19 cellular contexts compared by ENCODE assay signal in genomic region chr12:102429755-102430154, GRCh38. TPM values are rescaled to one million over a fixed set of nuclear protein-coding genes. Genes with fewer than 3 reads are reported as not detected.
DNase-seq lines count a peak whose midpoint lies in the region; ATAC-seq, FAIRE-seq and TF ChIP-seq lines count a peak whose summit lies in the region.
"Had no signal": no experiment of that assay in that cellular context is flagged by ENCODE, and none has a peak within 500 bp of the region (broad histone marks: within the 10 kb centered on the region; RNA-seq: fewer than 3 reads in every experiment).

No MANE protein-coding gene starts in this region.

- H3K36me3 Mint-ChIP-seq in activated CD8-positive, alpha-beta T cell treated with anti-CD3 and anti-CD28 coated beads for 36 hours (ENCODE audit: low read depth), result no peaks in the 10 kb centered on the region
- no peaks in the 10 kb centered on the region for H3K36me3 Mint-ChIP-seq in WTC11

- peaks cover 13% of the 10 kb centered on the region for H3K27me3 Mint-ChIP-seq in activated CD8-positive, alpha-beta T cell treated with anti-CD3 and anti-CD28 coated beads for 36 hours
- H3K27me3 Mint-ChIP-seq in WTC11 (ENCODE audit: low read depth), result no peaks in the 10 kb centered on the region

- peak; percentile 96 for TF ChIP-seq EP300 in K562 (IDR thresholded peaks at IDR 0.05; ENCODE audit: low read length)
- no peak for TF ChIP-seq EP300 in sigmoid colon (IDR thresholded peaks at IDR 0.05)

- H3K36me3 ChIP-seq in K562 (ENCODE audit: control insufficient read depth, insufficient read depth, low read length) (no peaks in the 10 kb centered on the region), sigmoid colon (no peaks in the 10 kb centered on the region)
- H3K36me3 ChIP-seq: MG63 had no signal

- H3K9me3 ChIP-seq in K562 (replicated peaks; ENCODE audit: control insufficient read depth, insufficient read depth, low read depth, low read length) (no peaks in the 10 kb centered on the region), sigmoid colon (no peaks in the 10 kb centered on the region)
- H3K9me3 ChIP-seq: MG63 had no signal

- TF ChIP-seq RAD21 in K562 (CRISPR knock-in tag; conservative IDR thresholded peaks at IDR 0.05 in 1 of 2, IDR thresholded peaks at IDR 0.05 in 1 of 2), result peak; percentile 16 to 41; a peak in 3 of 4 replicates

- H3K4me1 ChIP-seq in K562 (replicated peaks in 1 of 2; ENCODE audit: control insufficient read depth in 2 of 2, insufficient read depth in 2 of 2, low read length in 2 of 2), result peaks cover 10 to 68% of the 10 kb centered on the region in 2 experiments
- peaks cover 0 to 22% (median 16%) of the 10 kb centered on the region in 4 donors for H3K4me1 ChIP-seq in sigmoid colon

- in situ Hi-C loops in K562 (cut with MboI), result no loop called here

- CTCF ChIA-PET in K562 (lab: Yijun Ruan, JAX; ENCODE audit: low intra/inter-chr PET ratio), result no interaction called here
- CTCF ChIA-PET in activated CD8-positive, alpha-beta T cell treated with anti-CD3 and anti-CD28 coated beads for 36 hours (lab: Charles Lee), result interaction anchor here (1.5 kb wide), 1 partner anchor 8 kb away, joined by 3 read pairs; no protein-coding TSS in a partner anchor
- CTCF ChIA-PET in WTC11 (lab: Charles Lee), result no interaction called here

- H3K27ac Mint-ChIP-seq in activated CD8-positive, alpha-beta T cell treated with anti-CD3 and anti-CD28 coated beads for 36 hours, result no peak overlapping the region
- H3K27ac Mint-ChIP-seq in WTC11, result no peak overlapping the region

- TF ChIP-seq CTCF in AG10803 (conservative IDR thresholded peaks at IDR 0.05; ENCODE audit: low read length), result no peak
- TF ChIP-seq CTCF in K562 (IDR thresholded peaks at IDR 0.05 in 2 of 3, conservative IDR thresholded peaks at IDR 0.05 in 1 of 3; ENCODE audit: insufficient read depth in 2 of 3, low read depth in 1 of 3, low read length in 3 of 3), result no peak
- TF ChIP-seq CTCF in sigmoid colon (IDR thresholded peaks at IDR 0.05), result no peak
- no peak for TF ChIP-seq CTCF in activated CD8-positive, alpha-beta T cell treated with anti-CD3 and anti-CD28 coated beads for 36 hours (IDR thresholded peaks at IDR 0.05)
- TF ChIP-seq CTCF in WTC11 (IDR thresholded peaks at IDR 0.05), result no peak

- FAIRE-seq in K562 (lab: Jason Lieb, UNC), result peak; percentile 90
- FAIRE-seq: A204.1 had no signal

- POLR2A ChIA-PET in K562 (lab: Yijun Ruan, JAX), result interaction anchor here (1.1 to 2.3 kb wide), 3 partner anchors 8 to 12 kb away, joined by 3 to 10 read pairs (median 7); no protein-coding TSS in a partner anchor
- POLR2A ChIA-PET in activated CD8-positive, alpha-beta T cell treated with anti-CD3 and anti-CD28 coated beads for 36 hours (lab: Charles Lee), result no interaction called here
- POLR2A ChIA-PET in WTC11 (lab: Charles Lee), result no interaction called here

- ATAC-seq in K562 (peak; percentile 80), left ventricle myocardium superior (peak; percentile 78), WTC11 (no peak), GM21447 (IDR thresholded peaks at IDR 0.05; ENCODE audit: unreplicated experiment) (no peak)
- no peak for ATAC-seq in activated CD8-positive, alpha-beta T cell treated with anti-CD3 and anti-CD28 coated beads for 36 hours
- ATAC-seq: Panc1 had no signal

- H3K4me3 ChIP-seq in AG10803 (ENCODE audit: low read length) (no peak overlapping the region), K562 (no peak overlapping the region), sigmoid colon (no peak overlapping the region)
- H3K4me3 ChIP-seq: MG63 had no signal

- WGBS in K562 (ENCODE audit: insufficient coverage, low coverage, missing lambda C conversion rate), result 5% methylated on average over 2 of the region's 2 CpGs
- WGBS in sigmoid colon, 2 donors, result 88 to 89% methylated on average over 2 of the region's 2 CpGs

- intact Hi-C loops in K562 (cut with micrococcal nuclease), result loop anchor here (2.0 to 5.0 kb wide), 2 partner anchors 49 to 112 kb away; no protein-coding TSS in a partner anchor
- intact Hi-C loops in left ventricle myocardium superior (cut with micrococcal nuclease), result no loop called here
- intact Hi-C loops in sigmoid colon (cut with DNase I), result no loop called here
- intact Hi-C loops in activated CD8-positive, alpha-beta T cell treated with anti-CD3 and anti-CD28 coated beads for 36 hours (cut with micrococcal nuclease), result no loop called here

- H3K79me2 ChIP-seq in K562 (ENCODE audit: control insufficient read depth, insufficient read depth, low read length), result 0 out of 3 replicates have a peak, but pooled peaks cover 3% of the 10 kb centered on the region

- H3K9me1 ChIP-seq in K562 (ENCODE audit: control insufficient read depth, insufficient read depth, low read length), result no peaks in the 10 kb centered on the region

- H3K27ac ChIP-seq in K562 (ENCODE audit: extremely low read depth, low read depth, low read length), result peak overlapping the region; percentile 83
- H3K27ac ChIP-seq in sigmoid colon, result peak overlapping the region in 3 of 4 donors; percentile 8 to 47 (median 18)

- BruUV-seq in K562 (replicated peaks; lab: Mats Ljungman, UMichigan), result no TSS peak

- no peaks in the 10 kb centered on the region for H3K27me3 ChIP-seq in K562 (ENCODE audit: control insufficient read depth in 2 of 2, insufficient read depth in 2 of 2, low read length in 2 of 2)
- no peaks in the 10 kb centered on the region for H3K27me3 ChIP-seq in sigmoid colon
- H3K27me3 ChIP-seq: MG63 had no signal

- DNase-seq in AG10803 (ENCODE audit: low read depth) (peak; percentile 22), K562 (ENCODE audit: extremely low read depth in 1 of 4, low spot score in 3 of 4) (peak in 2 of 4 experiments; percentile 64 to 85), left ventricle myocardium superior (peak; percentile 33), sigmoid colon (peak; percentile 73), DMS79 (lab: John Stamatoyannopoulos, UW) (no peak), WTC11 (ENCODE audit: low spot score) (no peak)
- DNase-seq in activated CD8-positive, alpha-beta T cell treated with anti-CD3 and anti-CD28 coated beads for 36 hours, result no peak
- DNase-seq: C1 segment of cervical spinal cord, H7, Karpas-422, MG63, NCI-H1092 treated with DMSO at 0.1 percent for 48 hours, NCI-H2081 treated with DMSO at 0.1 percent for 48 hours, NCI-H510A treated with DMSO at 0.1 percent for 48 hours, SHP77 had no signal

- H3K9me3 Mint-ChIP-seq in activated CD8-positive, alpha-beta T cell treated with anti-CD3 and anti-CD28 coated beads for 36 hours, result no peaks in the 10 kb centered on the region
- H3K9me3 Mint-ChIP-seq in WTC11, result peaks cover 3% of the 10 kb centered on the region; the same call in 1 of the 2 replicates

- no peak overlapping the region for H3K4me3 Mint-ChIP-seq in activated CD8-positive, alpha-beta T cell treated with anti-CD3 and anti-CD28 coated beads for 36 hours
- H3K4me3 Mint-ChIP-seq in WTC11, result no peak overlapping the region

- H2AFZ ChIP-seq in K562 (ENCODE audit: low read depth, low read length), result peak overlapping the region; percentile 42

- H3K4me1 Mint-ChIP-seq in activated CD8-positive, alpha-beta T cell treated with anti-CD3 and anti-CD28 coated beads for 36 hours (ENCODE audit: low read depth), result no peaks in the 10 kb centered on the region
- H3K4me1 Mint-ChIP-seq in WTC11, result peaks cover 17% of the 10 kb centered on the region

- no peaks in the 10 kb centered on the region for H4K20me1 ChIP-seq in K562 (replicated peaks; ENCODE audit: control insufficient read depth, insufficient read depth, low read length)

- no peak for TF ChIP-seq POLR2A in K562 (conservative IDR thresholded peaks at IDR 0.05)
- no peak for TF ChIP-seq POLR2A in sigmoid colon (IDR thresholded peaks at IDR 0.05)

- H3K9ac ChIP-seq in K562 (ENCODE audit: insufficient read depth in 1 of 2, low read depth in 2 of 2, low read length in 2 of 2), result peak overlapping the region in 1 of 2 experiments; percentile 20; a peak in 2 of 4 replicates

- H3K4me2 ChIP-seq in K562 (ENCODE audit: insufficient read depth, low read length), result no peak overlapping the region

TF ChIP-seq in K562, 482 proteins besides CTCF, POLR2A, EP300 and RAD21 (continues in another document):
- TF ChIP-seq CBFA2T2 (conservative IDR thresholded peaks at IDR 0.05), result 0 out of 2 replicates have a peak, but pooled peaks have one; percentile 20
- TF ChIP-seq RCOR1 (IDR thresholded peaks at IDR 0.05; ENCODE audit: borderline replicate concordance in 1 of 2, low read depth in 2 of 2, low read length in 2 of 2), result peak in 1 of 2 experiments; percentile 34; a peak in 1 of 4 replicates
- 0 out of 4 replicates have a peak, but pooled peaks of 1 of the 2 experiments have one; percentile 47 for TF ChIP-seq HDAC1 (IDR thresholded peaks at IDR 0.05)

TF ChIP-seq in WTC11, 78 proteins besides CTCF, POLR2A, EP300 and RAD21 (continues in another document):
- TF ChIP-seq EMX1 (CRISPR knock-in tag; IDR thresholded peaks at IDR 0.05) (no peak), SMAD4 (CRISPR knock-in tag; IDR thresholded peaks at IDR 0.05) (no peak)

RNA-seq across cellular contexts. Expression of gene IGF1, which starts 50.6 kb away (rescaled TPM):
- total RNA-seq in K562 (2011; cell fraction: chromatin; rRNA removed; ENCODE audit: low replicate concordance), result 13.0 and 14.3 TPM in 2 replicates
- total RNA-seq in K562 (2011; cell fraction: nucleolus; rRNA removed), result 2.6 and 6.8 TPM in 2 replicates
- total RNA-seq in K562 (2011; cell fraction: nucleoplasm; rRNA removed), result 9.0 and 10.3 TPM in 2 replicates
- total RNA-seq in K562 (2014; rRNA removed) (2.8 and 4.5 TPM in 2 replicates), K562 (2014; rRNA removed; fragmentation: Illumina TruSeq; extraction: Trizol) (4.0 and 6.5 TPM in 2 replicates), K562 (2015; rRNA removed; fragmentation: Illumina TruSeq; extraction: Trizol) (11.5 and 11.6 TPM in 2 replicates), K562 (2021) (5.5 and 5.9 TPM in 2 replicates), left ventricle myocardium superior (6.4 TPM), sigmoid colon (10 to 100 TPM; 15.6 to 27.1 (median 19.2) TPM), WTC11 (2021) (0.05 TPM in 1 of 3 replicates, not detected in the others)
- polyA plus RNA-seq in K562 (2011; rRNA removed) (3.7 and 4.4 TPM in 2 replicates), K562 (2014; fragmentation: Illumina TruSeq; extraction: Trizol) (4.2 and 5.5 TPM in 2 replicates), K562 (2014; fragmentation: Nextera tagmentation; extraction: Ambion mirVana) (10 to 100 TPM in 1 of 2 experiments, 1 to 10 TPM in 1; 8.3 to 13.9 TPM), K562 (2014; rRNA removed) (4.1 and 7.1 TPM in 2 replicates), sigmoid colon (10 to 100 TPM in 1 of 3 donors, 1 to 10 TPM in 2; 7.4 to 12.0 (median 7.7) TPM)
- polyA plus RNA-seq in K562 (2011; cell fraction: cytosol; rRNA removed), result 4.6 and 7.0 TPM in 2 replicates
- 0.87 and 3.0 TPM in 2 replicates for polyA plus RNA-seq in K562 (2011; cell fraction: nucleus; rRNA removed)
- 7.3 and 18.9 TPM in 2 replicates for polyA plus RNA-seq in K562 (2012)
- polyA minus RNA-seq in K562 (2011; rRNA and poly(A)+ RNA removed), result 4.9 and 5.4 TPM in 2 replicates
- polyA minus RNA-seq in K562 (2011; cell fraction: cytosol; rRNA and poly(A)+ RNA removed), result 0.73 and 1.2 TPM in 2 replicates
- polyA minus RNA-seq in K562 (2011; cell fraction: nucleus; rRNA and poly(A)+ RNA removed), result 2.2 and 2.4 TPM in 2 replicates
- total RNA-seq in activated CD8-positive, alpha-beta T cell treated with anti-CD3 and anti-CD28 coated beads for 36 hours, result 1 to 10 TPM in 1 of 2 experiments, under 1 TPM in 1; 0.90 to 1.2 TPM
- total RNA-seq: Daoy, H7 had no signal

Comparison
In these comparisons a context has a peak if more than half of its experiments do, and no peak if none do; other contexts are left out.
1. DNase-seq: peak in AG10803 (single experiment), left ventricle myocardium superior (single experiment) and sigmoid colon (single experiment); none in activated CD8-positive, alpha-beta T cell treated with anti-CD3 and anti-CD28 coated beads for 36 hours (single experiment), DMS79 (single experiment) and WTC11 (single experiment).
2. ATAC-seq: peak in K562 (single experiment) and left ventricle myocardium superior (single experiment); none in activated CD8-positive, alpha-beta T cell treated with anti-CD3 and anti-CD28 coated beads for 36 hours (single experiment), WTC11 (single experiment) and GM21447 (single experiment).